In genomic region chr17:781920-782731, GRCh38 we compare ENCODE assay signal across 8 cellular contexts. TPM values are rescaled to one million over a fixed set of nuclear protein-coding genes. Genes with fewer than 3 reads are reported as not detected.
DNase-seq lines count a peak whose midpoint lies in the region; ATAC-seq lines count a peak whose summit lies in the region.

TSS of gene GLOD4 (minus strand) at chr17:782280. CDS start at chr17:782255, 25 bp downstream.
TSS of gene MRM3 (plus strand) at chr17:782353. CDS start at chr17:782379, 26 bp downstream.

- no peak within 1 kb of the TSS for H3K23ac ChIP-seq in mesenchymal stem cell (ENCODE audit: low read length in 2 of 2)

- H2AK5ac ChIP-seq in mesenchymal stem cell (ENCODE audit: low read length, severe bottlenecking) = peak within 1 kb of the TSS; percentile 35

- H3K9me3 ChIP-seq in CD4-positive, alpha-beta memory T cell (ENCODE audit: control insufficient read depth in 1 of 2, low read length in 2 of 2) = no peaks in the 10 kb centered on the region
- no peaks in the 10 kb centered on the region for H3K9me3 ChIP-seq in mesenchymal stem cell (ENCODE audit: control insufficient read depth, low read length)

- H3K9me3 Mint-ChIP-seq in CD4-positive, alpha-beta memory T cell = peaks cover 0 to 3% (median 0%) of the 10 kb centered on the region in 8 donors
- H3K9me3 Mint-ChIP-seq in effector memory CD8-positive, alpha-beta T cell = no peaks in the 10 kb centered on the region

- H3K79me1 ChIP-seq in mesenchymal stem cell (replicated peaks; ENCODE audit: low read length, poor library complexity, severe bottlenecking) = peaks cover 25% of the 10 kb centered on the region

- H4K8ac ChIP-seq in mesenchymal stem cell (ENCODE audit: low read length) = peak within 1 kb of the TSS; percentile 78

- DNase-seq in CD4-positive, alpha-beta memory T cell = peak; percentile 93 to 97 (median 95)
- DNase-seq in HK-2 (ENCODE audit: unreplicated experiment) (peak; percentile 92), NK-92 (lab: John Stamatoyannopoulos, UW; ENCODE audit: unreplicated experiment) (peak; percentile 37), mesenchymal stem cell (peak; percentile 90)
- peak; percentile 95 to 99 (median 98) for DNase-seq in effector memory CD8-positive, alpha-beta T cell
- DNase-seq in stimulated activated CD8-positive, alpha-beta memory T cell treated with anti-CD3 and anti-CD28 coated beads, Interleukin-12 subunit alpha, Interleukin-12 subunit beta, amount 100 ng/mL, for 24 hours (ENCODE audit: extremely low read depth) = peak; percentile 83

- H3K4me2 ChIP-seq in mesenchymal stem cell (ENCODE audit: low read length, poor library complexity, severe bottlenecking) = peak within 1 kb of the TSS; percentile 94

- peaks cover 22 to 43% (median 35%) of the 10 kb centered on the region in 4 donors for H3K4me1 Mint-ChIP-seq in CD4-positive, alpha-beta memory T cell
- peaks cover 15 to 31% of the 10 kb centered on the region in 2 donors for H3K4me1 Mint-ChIP-seq in effector memory CD8-positive, alpha-beta T cell (ENCODE audit: low read depth in 2 of 2)

- peak within 1 kb of the TSS; percentile 88 to 91 for H3K18ac ChIP-seq in mesenchymal stem cell (ENCODE audit: low read depth in 1 of 2, low read length in 2 of 2)

- H3K4me3 Mint-ChIP-seq in CD4-positive, alpha-beta memory T cell = peak within 1 kb of the TSS; percentile 94 to 98 (median 96)
- peak within 1 kb of the TSS; percentile 93 to 99 for H3K4me3 Mint-ChIP-seq in effector memory CD8-positive, alpha-beta T cell

- intact Hi-C loops in CD4-positive, alpha-beta memory T cell (cut with micrococcal nuclease) = loop anchor here (1.0 kb wide), 3 partner anchors 30 to 372 kb away; partner anchors contain the start of gene GEMIN4

- H2BK15ac ChIP-seq in mesenchymal stem cell (ENCODE audit: low read depth, poor library complexity, severe bottlenecking) = peak within 1 kb of the TSS; percentile 74

- peak; percentile 88 for ATAC-seq in GM19452 (IDR thresholded peaks at IDR 0.05; ENCODE audit: unreplicated experiment)
- ATAC-seq in effector memory CD8-positive, alpha-beta T cell (replicated peaks) = peak; percentile 93

- H2AFZ ChIP-seq in mesenchymal stem cell (ENCODE audit: low read depth, low read length) = peak within 1 kb of the TSS; percentile 85

- peak within 1 kb of the TSS; percentile 90 for H4K91ac ChIP-seq in mesenchymal stem cell (ENCODE audit: low read length)

- under 1% methylated on average over 80 of the region's 80 CpGs for whole genome bisulfite sequencing in mesenchymal stem cell

- H2BK120ac ChIP-seq in mesenchymal stem cell (ENCODE audit: low read depth, low read length) = no peak within 1 kb of the TSS

- H3K4me3 ChIP-seq in CD4-positive, alpha-beta memory T cell (ENCODE audit: low read length in 2 of 2) = peak within 1 kb of the TSS; percentile 99 to 100
- H3K4me3 ChIP-seq in mesenchymal stem cell (ENCODE audit: insufficient read depth in 1 of 2, low read depth in 1 of 2, low read length in 2 of 2) = peak within 1 kb of the TSS; percentile 90 to 100

- H3K27me3 ChIP-seq in CD4-positive, alpha-beta memory T cell (ENCODE audit: insufficient read depth, low read length) = no peaks in the 10 kb centered on the region
- no peaks in the 10 kb centered on the region for H3K27me3 ChIP-seq in mesenchymal stem cell (ENCODE audit: control insufficient read depth in 1 of 2, insufficient read depth in 1 of 2, low read length in 2 of 2)

- H3K27me3 Mint-ChIP-seq in CD4-positive, alpha-beta memory T cell = no peaks in the 10 kb centered on the region
- H3K27me3 Mint-ChIP-seq in effector memory CD8-positive, alpha-beta T cell = no peaks in the 10 kb centered on the region

- H3K14ac ChIP-seq in mesenchymal stem cell (ENCODE audit: low read length in 2 of 2) = peak within 1 kb of the TSS in 1 of 2 experiments; percentile 94

- peaks cover 15% of the 10 kb centered on the region for H3K36me3 ChIP-seq in CD4-positive, alpha-beta memory T cell (ENCODE audit: insufficient read depth, low read length)
- H3K36me3 ChIP-seq in mesenchymal stem cell (ENCODE audit: control insufficient read depth in 1 of 2, insufficient read depth in 2 of 2, low read depth in 1 of 2, low read length in 2 of 2) = peaks cover 12 to 32% of the 10 kb centered on the region in 2 experiments

- POLR2A ChIA-PET in CD4-positive, alpha-beta memory T cell (lab: Charles Lee; ENCODE audit: partially characterized antibody) = interaction anchor here (0.9 to 3.5 kb wide), 13 partner anchors 8 to 365 kb away, joined by 3 to 37 read pairs (median 8); partner anchors contain the start of genes GEMIN4, NXN, TIMM22 and VPS53
- POLR2A ChIA-PET in activated CD8-positive, alpha-beta memory T cell treated with anti-CD3 and anti-CD28 coated beads for 36 hours (lab: Charles Lee) = interaction anchor here (0.5 to 1.6 kb wide), 8 partner anchors 31 to 214 kb away, joined by 3 to 13 read pairs (median 3); partner anchors contain the start of genes GEMIN4, NXN, TIMM22 and VPS53

- H3K4ac ChIP-seq in mesenchymal stem cell (ENCODE audit: low read depth in 1 of 2, low read length in 2 of 2) = peak within 1 kb of the TSS; percentile 64 to 80

- H3K4me1 ChIP-seq in CD4-positive, alpha-beta memory T cell (ENCODE audit: insufficient read depth, low read length) = peaks cover 38% of the 10 kb centered on the region
- H3K4me1 ChIP-seq in mesenchymal stem cell (ENCODE audit: control insufficient read depth, insufficient read depth, low read depth, low read length) = peaks cover 8% of the 10 kb centered on the region

- H3K27ac ChIP-seq in CD4-positive, alpha-beta memory T cell (ENCODE audit: low read depth, low read length) = peak within 1 kb of the TSS; percentile 90
- H3K27ac ChIP-seq in mesenchymal stem cell (ENCODE audit: low read length, poor library complexity, severe bottlenecking) = peak within 1 kb of the TSS; percentile 25

- H3K27ac Mint-ChIP-seq in CD4-positive, alpha-beta memory T cell = peak within 1 kb of the TSS; percentile 96 to 99 (median 99)
- peak within 1 kb of the TSS; percentile 97 to 99 for H3K27ac Mint-ChIP-seq in effector memory CD8-positive, alpha-beta T cell

- peak within 1 kb of the TSS; percentile 99 for H3K9ac ChIP-seq in mesenchymal stem cell (ENCODE audit: low read length)

- peaks cover 12 to 54% of the 10 kb centered on the region in 2 donors for H3K36me3 Mint-ChIP-seq in CD4-positive, alpha-beta memory T cell
- peaks cover 40% of the 10 kb centered on the region for H3K36me3 Mint-ChIP-seq in effector memory CD8-positive, alpha-beta T cell (ENCODE audit: insufficient read depth)

- CTCF ChIA-PET in CD4-positive, alpha-beta memory T cell (lab: Charles Lee; ENCODE audit: partially characterized antibody) = interaction anchor here (1.2 to 2.9 kb wide), 7 partner anchors 13 to 274 kb away, joined by 3 to 16 read pairs (median 6); partner anchors contain the start of genes GEMIN4 and TIMM22
- CTCF ChIA-PET in activated CD8-positive, alpha-beta memory T cell treated with anti-CD3 and anti-CD28 coated beads for 36 hours (lab: Charles Lee) = interaction anchor here (0.6 to 2.3 kb wide), 8 partner anchors 13 to 1618 kb away, joined by 3 to 14 read pairs (median 5); partner anchors contain the start of genes MNT and TIMM22

- no peak within 1 kb of the TSS for H2BK5ac ChIP-seq in mesenchymal stem cell (ENCODE audit: low read depth, low read length, poor library complexity, severe bottlenecking)

- no peak within 1 kb of the TSS for H2BK12ac ChIP-seq in mesenchymal stem cell (ENCODE audit: low read length in 2 of 2)

RNA-seq across cellular contexts. Expression of gene GLOD4, which starts in this region (rescaled TPM):
- 10 to 100 TPM; 94.9 to 97.2 TPM for total RNA-seq in CD4-positive, alpha-beta memory T cell
- polyA plus RNA-seq in CD4-positive, alpha-beta memory T cell = 100 to 1,000 TPM; 122 to 131 TPM
- total RNA-seq in activated CD8-positive, alpha-beta memory T cell treated with anti-CD3 and anti-CD28 coated beads for 36 hours = 10 to 100 TPM; 80.3 to 82.4 TPM
- 35.2 TPM for polyA plus RNA-seq in mesenchymal stem cell (2013, experiment 1 of 2)
- 34.5 TPM for polyA plus RNA-seq in mesenchymal stem cell (2013, experiment 2 of 2)

RNA-seq across cellular contexts. Expression of gene MRM3, which starts in this region (rescaled TPM):
- total RNA-seq in CD4-positive, alpha-beta memory T cell = 10 to 100 TPM; 18.6 to 20.9 TPM
- 10 to 100 TPM; 20.0 to 32.6 TPM for polyA plus RNA-seq in CD4-positive, alpha-beta memory T cell
- 10 to 100 TPM; 37.9 to 40.1 TPM for total RNA-seq in activated CD8-positive, alpha-beta memory T cell treated with anti-CD3 and anti-CD28 coated beads for 36 hours
- 6.9 TPM for polyA plus RNA-seq in mesenchymal stem cell (2013, experiment 1 of 2)
- 6.6 TPM for polyA plus RNA-seq in mesenchymal stem cell (2013, experiment 2 of 2)

Comparison
In these comparisons a context has a peak if more than half of its experiments do, and no peak if none do; other contexts are left out.
1. Peak in every context shown above with its lines: DNase-seq, ATAC-seq, H3K4me3 ChIP-seq and H3K27ac ChIP-seq.
2. DNase-seq: peak in every context shown above with its lines; median percentile 98 in effector memory CD8-positive, alpha-beta T cell; 95 in CD4-positive, alpha-beta memory T cell; 92 in HK-2; 90 in mesenchymal stem cell; 83 in stimulated activated CD8-positive, alpha-beta memory T cell treated with anti-CD3 and anti-CD28 coated beads, Interleukin-12 subunit alpha, Interleukin-12 subunit beta, amount 100 ng/mL, for 24 hours; 37 in NK-92.